In genomic region chr2:10845640-10846039, GRCh38 we compare ENCODE assay signal across 13 cellular contexts.
"Had no signal": no experiment of that assay in that cellular context is flagged by ENCODE, and none has a peak within 500 bp of the region (broad histone marks: within the 10 kb centered on the region; RNA-seq: fewer than 3 reads in every experiment).

No MANE protein-coding gene starts in this region.

- H3K36me3 ChIP-seq: lower lobe of right lung, thyroid gland had no signal

- H3K4me1 ChIP-seq: lower lobe of right lung, thyroid gland had no signal

- H3K4me2 ChIP-seq: hepatocyte had no signal

- H3K9ac ChIP-seq: parathyroid adenoma had no signal

- H3K9me3 ChIP-seq: thyroid gland had no signal

- H3K27ac ChIP-seq: hepatocyte, lower lobe of right lung, parathyroid adenoma, thyroid gland had no signal

- DNase-seq: activated CD4-positive, alpha-beta T cell treated with anti-CD3 and anti-CD28 coated beads, Interleukin-2, amount 50 U/mL, for 1 hour; activated effector memory CD4-positive, alpha-beta T cell treated with Interleukin-2 at 50 U/mL for 16 hours; activated T-cell treated with anti-CD3 and anti-CD28 coated beads, Interleukin-2, amount 50 U/mL, for 1 hour; amniotic stem cell; cerebellar nuclear complex; lower lobe of right lung; stimulated activated CD4-positive, alpha-beta T cell treated with anti-CD3 and anti-CD28 coated beads, Interleukin-12 subunit alpha, Interleukin-12 subunit beta, amount 100 ng/mL, for 4 hours; SW 1271; thyroid gland had no signal

- ATAC-seq: activated naive CD4-positive, alpha-beta T cell treated with anti-CD3 and anti-CD28 coated beads, Interleukin-2, amount 50 U/mL, for 72 hours; sciatic nerve had no signal

- H3K27me3 ChIP-seq: hepatocyte, thyroid gland had no signal

- H3K4me3 ChIP-seq: hepatocyte, lower lobe of right lung, thyroid gland had no signal

- H2AFZ ChIP-seq: hepatocyte, parathyroid adenoma had no signal

- H3K79me2 ChIP-seq: hepatocyte, parathyroid adenoma had no signal
